In genomic region chr19:44985445-44985844, GRCh38 we compare ENCODE assay signal across 18 cellular contexts. TPM values are rescaled to one million over a fixed set of nuclear protein-coding genes. Genes with fewer than 3 reads are reported as not detected.
DNase-seq lines count a peak whose midpoint lies in the region; ATAC-seq and TF ChIP-seq lines count a peak whose summit lies in the region.
"Had no signal": no experiment of that assay in that cellular context is flagged by ENCODE, and none has a peak within 500 bp of the region (broad histone marks: within the 10 kb centered on the region; RNA-seq: fewer than 3 reads in every experiment).

No MANE protein-coding gene starts in this region.

- peaks cover 0 to 100% (median 86%) of the 10 kb centered on the region in 6 donors for H3K36me3 ChIP-seq in spleen

- H3K9me3 ChIP-seq in spleen = no peaks in the 10 kb centered on the region
- H3K9me3 ChIP-seq: A549, Caco-2 had no signal

- no peak for TF ChIP-seq CTCF in natural killer cell (IDR thresholded peaks at IDR 0.05)
- TF ChIP-seq CTCF in spleen (IDR thresholded peaks at IDR 0.05 in 8 of 11, conservative IDR thresholded peaks at IDR 0.05 in 3 of 11) = no peak

- no peaks in the 10 kb centered on the region for H3K4me1 Mint-ChIP-seq in activated T-cell treated with anti-CD3 and anti-CD28 coated beads, Interleukin-2, amount 50 U/mL, for 24 hours (ENCODE audit: low read depth)
- H3K4me1 Mint-ChIP-seq in effector memory CD8-positive, alpha-beta T cell (ENCODE audit: low read depth in 2 of 2) = peaks cover 2 to 5% of the 10 kb centered on the region in 2 donors
- H3K4me1 Mint-ChIP-seq in natural killer cell = peaks cover 10 to 25% of the 10 kb centered on the region in 2 donors
- H3K4me1 Mint-ChIP-seq: H9 had no signal

- 78 to 89% (median 82%) methylated on average over 4 of the region's 4 CpGs for WGBS in spleen, 5 donors

- no peak overlapping the region for H3K4me3 ChIP-seq in spleen
- H3K4me3 ChIP-seq: A549 had no signal

- H3K27me3 ChIP-seq in spleen (replicated peaks in 1 of 7) = no peaks in the 10 kb centered on the region

- H3K4me1 ChIP-seq in spleen = peaks cover 0 to 28% (median 10%) of the 10 kb centered on the region in 6 donors
- H3K4me1 ChIP-seq: A549, Caco-2 had no signal

- no peak overlapping the region for H3K4me3 Mint-ChIP-seq in activated T-cell treated with anti-CD3 and anti-CD28 coated beads, Interleukin-2, amount 50 U/mL, for 24 hours
- no peak overlapping the region for H3K4me3 Mint-ChIP-seq in effector memory CD8-positive, alpha-beta T cell
- H3K4me3 Mint-ChIP-seq in natural killer cell = no peak overlapping the region
- H3K4me3 Mint-ChIP-seq: CD4-positive, alpha-beta T cell; H9 had no signal

- H3K27me3 Mint-ChIP-seq in activated T-cell treated with anti-CD3 and anti-CD28 coated beads, Interleukin-2, amount 50 U/mL, for 24 hours = no peaks in the 10 kb centered on the region
- no peaks in the 10 kb centered on the region for H3K27me3 Mint-ChIP-seq in effector memory CD8-positive, alpha-beta T cell
- H3K27me3 Mint-ChIP-seq in natural killer cell (ENCODE audit: low read depth in 2 of 2) = no peaks in the 10 kb centered on the region
- H3K27me3 Mint-ChIP-seq: CD4-positive, alpha-beta T cell had no signal

- H3K27ac ChIP-seq in spleen = peak overlapping the region in 3 of 8 donors; percentile 13 to 27 (median 16)
- H3K27ac ChIP-seq: 22Rv1, A549, C4-2B had no signal

- no peaks in the 10 kb centered on the region for H3K9me3 Mint-ChIP-seq in activated T-cell treated with anti-CD3 and anti-CD28 coated beads, Interleukin-2, amount 50 U/mL, for 24 hours
- no peaks in the 10 kb centered on the region for H3K9me3 Mint-ChIP-seq in effector memory CD8-positive, alpha-beta T cell
- H3K9me3 Mint-ChIP-seq in natural killer cell = no peaks in the 10 kb centered on the region
- H3K9me3 Mint-ChIP-seq: CD4-positive, alpha-beta T cell; H9 had no signal

- no peak for TF ChIP-seq POLR2A in spleen (IDR thresholded peaks at IDR 0.05)

- peaks cover 74% of the 10 kb centered on the region for H3K36me3 Mint-ChIP-seq in activated T-cell treated with anti-CD3 and anti-CD28 coated beads, Interleukin-2, amount 50 U/mL, for 24 hours (ENCODE audit: low read depth)
- peaks cover 51% of the 10 kb centered on the region for H3K36me3 Mint-ChIP-seq in effector memory CD8-positive, alpha-beta T cell (ENCODE audit: insufficient read depth)
- H3K36me3 Mint-ChIP-seq in natural killer cell = no peaks in the 10 kb centered on the region

- no peak for DNase-seq in activated T-cell treated with anti-CD3 and anti-CD28 coated beads, Interleukin-2, amount 50 U/mL, for 24 hours
- DNase-seq in activated T-cell treated with anti-CD3 and anti-CD28 coated beads, Interleukin-2, amount 50 U/mL, for 1 hour = no peak
- no peak for DNase-seq in effector memory CD8-positive, alpha-beta T cell
- no peak for DNase-seq in natural killer cell
- DNase-seq in spleen = peak; percentile 71
- no peak for DNase-seq in hypothalamus (lab: John Stamatoyannopoulos, UW)
- no peak for DNase-seq in effector CD4-positive, alpha-beta T cell
- DNase-seq: AML-193; Caco-2; CD4-positive, alpha-beta T cell; H9 had no signal

- intact Hi-C loops in natural killer cell (cut with micrococcal nuclease) = no loop called here
- intact Hi-C loops in spleen (cut with DNase I; ENCODE audit: low total_unique reads) = no loop called here

- no peak for ATAC-seq in effector memory CD8-positive, alpha-beta T cell (replicated peaks)
- ATAC-seq in natural killer cell (no peak), HG03342 (IDR thresholded peaks at IDR 0.05; ENCODE audit: unreplicated experiment) (no peak)
- ATAC-seq: A549 had no signal

- peak overlapping the region; percentile 4 for H3K27ac Mint-ChIP-seq in activated T-cell treated with anti-CD3 and anti-CD28 coated beads, Interleukin-2, amount 50 U/mL, for 24 hours
- H3K27ac Mint-ChIP-seq in effector memory CD8-positive, alpha-beta T cell = peak overlapping the region; percentile 59 to 77
- H3K27ac Mint-ChIP-seq in natural killer cell = peak overlapping the region; percentile 93 to 94
- H3K27ac Mint-ChIP-seq: CD4-positive, alpha-beta T cell; H9 had no signal

RNA-seq across cellular contexts. Expression of gene RELB, which starts 15.8 kb away (rescaled TPM):
- total RNA-seq in natural killer cell = 100 to 1,000 TPM in 2 of 3 donors, 10 to 100 TPM in 1; 92.4 to 119 (median 105) TPM
- total RNA-seq in spleen = 10 to 100 TPM; 16.6 to 67.4 (median 29.0) TPM
- polyA plus RNA-seq in spleen = 10 to 100 TPM; 23.8 to 48.7 (median 45.3) TPM

RNA-seq across cellular contexts. Expression of gene CLPTM1, which starts 30.3 kb away (rescaled TPM):
- total RNA-seq in natural killer cell (100 to 1,000 TPM in 2 of 3 donors, 10 to 100 TPM in 1; 97.1 to 125 (median 120) TPM), spleen (10 to 100 TPM; 66.5 to 97.6 (median 91.0) TPM)
- polyA plus RNA-seq in spleen = 10 to 100 TPM; 44.9 to 62.8 (median 47.8) TPM

RNA-seq across cellular contexts. Expression of gene APOC2, which starts 39.6 kb away (rescaled TPM):
- total RNA-seq in natural killer cell (not detected), spleen (1 to 10 TPM in 6 of 7 donors, not detected in 1; 1.8 to 5.0 (median 2.6) TPM)
- polyA plus RNA-seq in spleen = 10 to 100 TPM in 1 of 3 donors, 1 to 10 TPM in 2; 1.2 to 34.0 (median 6.2) TPM
- total RNA-seq: Caco-2; CD4-positive, alpha-beta T cell; H1; H9; HT-29 had no signal
- polyA plus RNA-seq: BJ, H1 had no signal

RNA-seq across cellular contexts. Expression of gene APOC4, which starts 43.4 kb away (rescaled TPM):
- total RNA-seq in natural killer cell = not detected
- not detected for total RNA-seq in spleen
- under 1 TPM; 0.24 to 0.42 (median 0.32) TPM for polyA plus RNA-seq in spleen
- total RNA-seq: Caco-2; CD4-positive, alpha-beta T cell; H1; H9; HT-29 had no signal
- polyA plus RNA-seq: A549, BJ, H1 had no signal

RNA-seq across cellular contexts. Expression of gene CLASRP, which starts 53.4 kb away (rescaled TPM):
- total RNA-seq in natural killer cell (100 to 1,000 TPM; 142 to 160 (median 146) TPM), spleen (100 to 1,000 TPM in 6 of 7 donors, 10 to 100 TPM in 1; 97.6 to 153 (median 143) TPM)
- 100 to 1,000 TPM in 2 of 3 donors, 10 to 100 TPM in 1; 61.3 to 215 (median 191) TPM for polyA plus RNA-seq in spleen

Comparison
In these comparisons a context has a peak if more than half of its experiments do, and no peak if none do; other contexts are left out.
1. H3K27ac Mint-ChIP-seq: peak in every context shown above with its lines; median percentile 94 in natural killer cell; 68 in effector memory CD8-positive, alpha-beta T cell; 4 in activated T-cell treated with anti-CD3 and anti-CD28 coated beads, Interleukin-2, amount 50 U/mL, for 24 hours.